In the genomic region with DNA sequence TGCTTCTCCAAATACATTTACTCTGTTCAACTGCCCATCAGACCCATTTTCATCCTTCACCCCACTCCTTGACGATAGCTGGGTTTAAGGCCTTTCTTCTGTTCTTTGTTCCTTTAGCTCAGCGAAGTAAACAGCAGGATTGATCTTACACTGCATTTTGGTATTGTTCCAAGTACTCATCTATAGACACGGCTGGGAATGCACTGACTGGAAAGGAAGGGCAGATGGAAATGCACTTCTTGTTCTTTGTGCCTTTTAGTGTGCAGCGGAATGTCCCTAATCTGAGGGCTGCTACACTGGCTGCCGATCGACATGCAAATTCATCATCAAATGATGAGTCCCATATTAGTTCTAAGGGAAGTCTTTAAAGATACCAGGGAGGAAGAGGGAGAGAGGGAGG, we compare ENCODE assay signal across 1 cellular context.
TF ChIP-seq lines count a peak whose summit lies in the region.

No MANE protein-coding gene starts in this region.

TF ChIP-seq in GM23338, 12 proteins besides CTCF, POLR2A, EP300 and RAD21 (continued from another document):
- TF ChIP-seq EZH2phosphoT487 (IDR thresholded peaks at IDR 0.05; ENCODE audit: unreplicated experiment) = no peak
